In the genomic region with DNA sequence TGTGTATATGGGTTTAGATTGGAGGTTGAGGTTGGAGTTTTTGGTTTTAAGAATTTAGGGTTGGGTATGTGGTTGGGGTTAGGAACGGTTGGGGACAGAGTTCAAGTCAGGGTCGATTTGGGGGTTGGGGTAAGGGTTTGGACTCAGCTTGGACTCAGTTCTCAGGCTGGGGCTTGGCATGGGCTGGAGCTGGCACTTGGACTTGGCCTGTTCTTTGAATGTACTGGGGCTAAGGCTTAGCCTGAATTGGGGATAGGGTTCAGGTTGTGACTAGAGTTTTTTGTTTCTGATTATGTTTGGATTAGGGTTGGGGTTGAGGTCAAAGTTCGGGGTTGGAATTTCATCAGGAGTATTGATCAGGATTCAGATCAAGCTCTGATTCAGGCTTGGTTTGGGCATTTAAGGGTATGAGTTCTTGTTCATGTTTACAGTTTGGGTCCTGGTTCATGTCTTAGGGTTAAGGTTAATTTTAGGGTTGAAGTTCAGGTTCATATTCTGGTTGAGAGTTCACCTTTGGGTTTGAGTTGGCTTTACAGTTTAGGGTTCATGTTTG, we compare ENCODE assay signal across 10 cellular contexts. TPM values are rescaled to one million over a fixed set of nuclear protein-coding genes. Genes with fewer than 3 reads are reported as not detected.
"Had no signal": no experiment of that assay in that cellular context is flagged by ENCODE, and none has a peak within 500 bp of the region (broad histone marks: within the 10 kb centered on the region; RNA-seq: fewer than 3 reads in every experiment).

No MANE protein-coding gene starts in this region.

- H3K4me3 ChIP-seq: GM23248, HAP-1, K562 had no signal

- H3K27ac ChIP-seq: GM23248, HL-60 had no signal

- ATAC-seq: HCT116, K562 had no signal

- FAIRE-seq: K562 had no signal

- DNase-seq: GM23248, GOT3, H7, HFFc6, IMR-90 had no signal

- H3K4me3 Mint-ChIP-seq: HFFc6 had no signal

- H3K4me1 ChIP-seq: HAP-1 had no signal

- H2AFZ ChIP-seq: GM23248 had no signal

- H3K9ac ChIP-seq: GM23248 had no signal

- H3K36me3 ChIP-seq: HAP-1 had no signal

- H3K27ac Mint-ChIP-seq: HFFc6 had no signal

RNA-seq across cellular contexts. Expression of gene IL9R, which starts 46.2 kb away (rescaled TPM):
- total RNA-seq: GM23248, H4, IMR-90 had no signal
